Comparison of ENCODE assay signal across 8 cellular contexts in the genomic region with DNA sequence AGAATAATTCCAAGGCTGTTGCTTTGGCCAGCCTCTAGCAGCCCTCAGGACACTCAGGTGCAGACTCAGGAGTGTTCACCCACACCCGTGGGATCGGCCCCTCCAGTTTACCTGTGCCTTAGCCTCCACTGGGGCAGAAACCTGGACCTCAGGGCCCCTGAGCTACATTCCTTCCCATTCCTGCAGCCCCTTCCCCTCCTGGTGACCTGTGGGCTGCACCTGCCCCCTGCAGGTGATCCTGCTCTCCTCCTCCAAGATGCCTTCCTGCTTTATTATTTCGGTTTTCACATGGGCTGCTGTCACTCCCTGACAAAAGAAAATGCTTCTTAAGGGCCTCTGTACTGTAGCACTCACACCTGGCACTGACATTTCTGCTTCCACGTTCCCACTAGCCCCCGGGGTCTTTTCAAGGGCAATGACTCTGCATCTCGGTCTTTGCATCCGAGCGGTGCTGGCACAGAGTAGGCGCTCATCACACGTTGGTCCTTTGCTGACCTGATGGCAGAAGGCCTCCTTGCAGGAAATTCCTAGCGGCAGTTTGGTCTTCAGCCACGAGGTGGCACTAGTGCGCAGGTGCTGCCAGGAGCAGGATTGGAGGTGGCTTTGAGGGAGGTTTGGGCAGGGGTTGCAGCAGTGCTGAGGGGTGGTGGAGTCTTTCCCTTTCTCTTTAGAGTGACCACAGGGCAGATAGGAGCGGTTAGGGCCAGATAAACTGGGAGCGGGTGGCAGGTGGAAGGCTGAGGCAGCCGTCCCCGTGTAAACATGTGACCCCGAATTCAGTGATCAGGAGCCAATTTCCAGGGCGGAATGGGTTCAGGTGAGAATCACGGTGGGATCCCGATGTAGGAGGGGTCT. TPM values are rescaled to one million over a fixed set of nuclear protein-coding genes. Genes with fewer than 3 reads are reported as not detected.
DNase-seq lines count a peak whose midpoint lies in the region; ATAC-seq and TF ChIP-seq lines count a peak whose summit lies in the region.

No MANE protein-coding gene starts in this region.

- H3K4me3 ChIP-seq in CD8-positive, alpha-beta memory T cell (ENCODE audit: low read length): no peak overlapping the region
- H3K4me3 ChIP-seq in mucosa of stomach (ENCODE audit: low read length): no peak overlapping the region

- H3K36me3 ChIP-seq in CD8-positive, alpha-beta memory T cell (ENCODE audit: insufficient read depth, low read length): no peaks in the 10 kb centered on the region
- no peaks in the 10 kb centered on the region for H3K36me3 ChIP-seq in mucosa of stomach (ENCODE audit: control insufficient read depth, insufficient read depth, low read length)

- peak overlapping the region in 1 of 8 donors; percentile 82 for H3K27ac Mint-ChIP-seq in CD8-positive, alpha-beta memory T cell
- H3K27ac Mint-ChIP-seq in endothelial cell (ENCODE audit: unreplicated experiment): no peak overlapping the region

- H3K27ac ChIP-seq in CD8-positive, alpha-beta memory T cell (ENCODE audit: low read depth, low read length): no peak overlapping the region

- H3K4me1 ChIP-seq in CD8-positive, alpha-beta memory T cell (ENCODE audit: insufficient read depth, low read length): no peaks in the 10 kb centered on the region
- peaks cover 4% of the 10 kb centered on the region for H3K4me1 ChIP-seq in mucosa of stomach (ENCODE audit: control insufficient read depth, insufficient read depth, low read length)

- H3K27me3 ChIP-seq in CD8-positive, alpha-beta memory T cell (ENCODE audit: insufficient read depth, low read length, poor library complexity, severe bottlenecking): peaks cover 8% of the 10 kb centered on the region
- peaks cover 9% of the 10 kb centered on the region for H3K27me3 ChIP-seq in mucosa of stomach (ENCODE audit: control insufficient read depth, insufficient read depth, low read length)

- POLR2A ChIA-PET in CD8-positive, alpha-beta memory T cell (lab: Charles Lee): no interaction called here

- CTCF ChIA-PET in CD8-positive, alpha-beta memory T cell (lab: Charles Lee): interaction anchor here (1.5 to 2.0 kb wide), 2 partner anchors 8 to 73 kb away, joined by 3 to 7 read pairs; no protein-coding TSS in a partner anchor

- H3K4me3 Mint-ChIP-seq in CD8-positive, alpha-beta memory T cell: peak overlapping the region in 2 of 7 donors; percentile 29 to 49
- no peak overlapping the region for H3K4me3 Mint-ChIP-seq in endothelial cell (ENCODE audit: unreplicated experiment)

- H3K4me1 Mint-ChIP-seq in CD8-positive, alpha-beta memory T cell: peaks cover 3 to 5% (median 4%) of the 10 kb centered on the region in 3 donors
- no peaks in the 10 kb centered on the region for H3K4me1 Mint-ChIP-seq in endothelial cell (ENCODE audit: unreplicated experiment)

- H3K27me3 Mint-ChIP-seq in CD8-positive, alpha-beta memory T cell: peaks cover 7 to 23% of the 10 kb centered on the region in 2 donors
- H3K27me3 Mint-ChIP-seq in endothelial cell (ENCODE audit: unreplicated experiment): peaks cover 7% of the 10 kb centered on the region

- H3K36me3 Mint-ChIP-seq in CD8-positive, alpha-beta memory T cell: no peaks in the 10 kb centered on the region
- no peaks in the 10 kb centered on the region for H3K36me3 Mint-ChIP-seq in endothelial cell (ENCODE audit: low read depth, unreplicated experiment)

- TF ChIP-seq CTCF in endothelial cell (IDR thresholded peaks at IDR 0.05; ENCODE audit: unreplicated experiment): peak; percentile 93

- H3K9me3 ChIP-seq in CD8-positive, alpha-beta memory T cell (ENCODE audit: low read length): no peaks in the 10 kb centered on the region
- no peaks in the 10 kb centered on the region for H3K9me3 ChIP-seq in mucosa of stomach (ENCODE audit: control insufficient read depth, low read length)

- no peaks in the 10 kb centered on the region for H3K9me3 Mint-ChIP-seq in CD8-positive, alpha-beta memory T cell
- no peaks in the 10 kb centered on the region for H3K9me3 Mint-ChIP-seq in endothelial cell (ENCODE audit: unreplicated experiment)

- H3K9ac ChIP-seq in mucosa of stomach (ENCODE audit: low read length): peak overlapping the region; percentile 23

- peak; percentile 45 to 72 (median 55) for DNase-seq in CD8-positive, alpha-beta memory T cell
- peak; percentile 25 for DNase-seq in NCI-H82 treated with DMSO at 0.1 percent for 48 hours (lab: John Stamatoyannopoulos, UW; ENCODE audit: unreplicated experiment)
- DNase-seq in activated CD8-positive, alpha-beta memory T cell treated with anti-CD3 and anti-CD28 coated beads for 24 hours: peak; percentile 94
- DNase-seq in endothelial cell (ENCODE audit: low spot score): peak; percentile 91
- peak; percentile 63 for DNase-seq in stimulated activated CD8-positive, alpha-beta memory T cell treated with anti-CD3 and anti-CD28 coated beads, Interleukin-7, amount 100 ng/mL, for 24 hours (ENCODE audit: low read depth)

- ATAC-seq in HG02981 (IDR thresholded peaks at IDR 0.05; ENCODE audit: unreplicated experiment): peak; percentile 63
- ATAC-seq in HG02623 (IDR thresholded peaks at IDR 0.05; ENCODE audit: unreplicated experiment): no peak

RNA-seq across cellular contexts. Expression of gene ETV3, which starts 25.3 kb away (rescaled TPM):
- total RNA-seq in CD8-positive, alpha-beta memory T cell: 10 to 100 TPM; 24.8 to 26.4 TPM
- polyA plus RNA-seq in CD8-positive, alpha-beta memory T cell: 10.0 TPM
- 52.3 TPM for total RNA-seq in endothelial cell (ENCODE audit: unreplicated experiment)

Comparison
In these comparisons a context has a peak if more than half of its experiments do, and no peak if none do; other contexts are left out.
1. DNase-seq: peak in every context shown above with its lines; median percentile 94 in activated CD8-positive, alpha-beta memory T cell treated with anti-CD3 and anti-CD28 coated beads for 24 hours; 91 in endothelial cell; 63 in stimulated activated CD8-positive, alpha-beta memory T cell treated with anti-CD3 and anti-CD28 coated beads, Interleukin-7, amount 100 ng/mL, for 24 hours; 55 in CD8-positive, alpha-beta memory T cell; 25 in NCI-H82 treated with DMSO at 0.1 percent for 48 hours.